In genomic region chr4:85747871-85748491, GRCh38 we compare ENCODE assay signal across 8 cellular contexts.
DNase-seq lines count a peak whose midpoint lies in the region; ATAC-seq, FAIRE-seq and TF ChIP-seq lines count a peak whose summit lies in the region.

No MANE protein-coding gene starts in this region.

- H3K9ac ChIP-seq in astrocyte (ENCODE audit: low read length) = no peak overlapping the region

- H2AFZ ChIP-seq in astrocyte (ENCODE audit: low read depth, low read length) = no peak overlapping the region
- H2AFZ ChIP-seq in hepatocyte = no peak overlapping the region

- peak; percentile 55 for DNase-seq in DMS53 treated with DMSO at 0.1 percent for 48 hours (lab: John Stamatoyannopoulos, UW; ENCODE audit: unreplicated experiment)
- DNase-seq in NCI-H446 treated with DMSO at 0.1 percent for 48 hours (lab: John Stamatoyannopoulos, UW) = peak; percentile 79
- DNase-seq in astrocyte (ENCODE audit: low read depth) = peak; percentile 61
- DNase-seq in hepatocyte (ENCODE audit: low spot score) = peak; percentile 85
- DNase-seq in smooth muscle cell of the brain vasculature (ENCODE audit: low read depth, low spot score) = peak; percentile 57
- DNase-seq in activated naive CD4-positive, alpha-beta T cell treated with anti-CD3 and anti-CD28 coated beads, Interleukin-2, amount 50 U/mL, for 16 hours = no peak

- H3K27ac ChIP-seq in astrocyte (ENCODE audit: low read depth, low read length) (no peak overlapping the region), hepatocyte (no peak overlapping the region)

- H4K20me1 ChIP-seq in astrocyte (ENCODE audit: insufficient read depth, low read length) = no peaks in the 10 kb centered on the region
- no peaks in the 10 kb centered on the region for H4K20me1 ChIP-seq in hepatocyte (ENCODE audit: insufficient read depth, poor library complexity, severe bottlenecking)

- H3K36me3 Mint-ChIP-seq in astrocyte (ENCODE audit: low read depth, unreplicated experiment) = no peaks in the 10 kb centered on the region

- peak; percentile 92 for FAIRE-seq in astrocyte (lab: Jason Lieb, UNC)

- no peaks in the 10 kb centered on the region for H3K9me3 Mint-ChIP-seq in astrocyte (ENCODE audit: unreplicated experiment)

- no peaks in the 10 kb centered on the region for H3K9me2 ChIP-seq in hepatocyte (replicated peaks; ENCODE audit: insufficient read depth)

- H3K4me3 ChIP-seq in astrocyte (ENCODE audit: insufficient read depth, low read depth, low read length) (no peak overlapping the region), hepatocyte (no peak overlapping the region)

- TF ChIP-seq CTCF in astrocyte (IDR thresholded peaks at IDR 0.05; ENCODE audit: insufficient read depth, low read depth, low read length) (peak; percentile 96), hepatocyte (IDR thresholded peaks at IDR 0.05; ENCODE audit: poor library complexity) (peak; percentile 92)

- H3K36me3 ChIP-seq in astrocyte (ENCODE audit: insufficient read depth, low read length) (no peaks in the 10 kb centered on the region), hepatocyte (replicated peaks; ENCODE audit: insufficient read depth, low read depth) (no peaks in the 10 kb centered on the region)

- H3K4me3 Mint-ChIP-seq in astrocyte (ENCODE audit: unreplicated experiment) = no peak overlapping the region

- WGBS in hepatocyte (ENCODE audit: low lambda C conversion rate, missing lambda C conversion rate) = 30% methylated on average over 3 of the region's 3 CpGs

- peak; percentile 65 for ATAC-seq in GM19468 (IDR thresholded peaks at IDR 0.05; ENCODE audit: extremely low read depth, unreplicated experiment)
- ATAC-seq in HG03521 (IDR thresholded peaks at IDR 0.05; ENCODE audit: unreplicated experiment) = peak; percentile 56

- H3K4me1 Mint-ChIP-seq in astrocyte (ENCODE audit: low read depth, unreplicated experiment) = peaks cover 12% of the 10 kb centered on the region

- H3K4me2 ChIP-seq in astrocyte (ENCODE audit: low read length) = no peak overlapping the region
- H3K4me2 ChIP-seq in hepatocyte = no peak overlapping the region

- H3K27me3 Mint-ChIP-seq in astrocyte (ENCODE audit: low read depth, unreplicated experiment) = no peaks in the 10 kb centered on the region

- H3K9me3 ChIP-seq in astrocyte (ENCODE audit: insufficient read depth, low read depth, low read length) = no peaks in the 10 kb centered on the region
- H3K9me3 ChIP-seq in hepatocyte (ENCODE audit: low read depth) = no peaks in the 10 kb centered on the region

- H3K27me3 ChIP-seq in astrocyte (ENCODE audit: insufficient read depth, low read length) (no peaks in the 10 kb centered on the region), hepatocyte (no peaks in the 10 kb centered on the region)

- H3K4me1 ChIP-seq in astrocyte (ENCODE audit: insufficient read depth, low read length) (peaks cover 13% of the 10 kb centered on the region), hepatocyte (ENCODE audit: insufficient read depth) (no peaks in the 10 kb centered on the region)

- H3K79me2 ChIP-seq in astrocyte (ENCODE audit: insufficient read depth, low read length) = no peaks in the 10 kb centered on the region
- no peaks in the 10 kb centered on the region for H3K79me2 ChIP-seq in hepatocyte

- no peak overlapping the region for H3K27ac Mint-ChIP-seq in astrocyte (ENCODE audit: unreplicated experiment)
